In the genomic region with DNA sequence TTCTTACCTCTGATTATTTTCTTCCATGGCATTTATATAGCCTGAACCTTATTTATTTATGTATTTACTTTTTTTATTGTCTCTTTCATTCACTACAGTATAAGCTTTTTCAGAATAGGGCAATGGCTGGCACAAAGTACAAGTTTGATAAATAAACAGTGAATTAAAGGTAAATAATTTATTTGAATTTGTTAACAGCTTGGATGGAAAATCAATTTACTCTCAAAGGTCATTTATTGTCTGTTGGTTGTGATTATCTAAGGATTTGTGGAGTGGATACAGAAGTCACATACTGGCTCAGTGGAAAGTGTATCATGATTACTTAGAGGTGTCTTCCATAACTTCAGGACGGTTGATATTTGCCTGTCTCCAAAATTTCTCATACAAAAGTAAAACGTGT, we compare ENCODE assay signal across 35 cellular contexts.
"Had no signal": no experiment of that assay in that cellular context is flagged by ENCODE, and none has a peak within 500 bp of the region (broad histone marks: within the 10 kb centered on the region; RNA-seq: fewer than 3 reads in every experiment).

No MANE protein-coding gene starts in this region.

- H3K27ac ChIP-seq: KMS-11 had no signal

- H3K4me2 ChIP-seq: KMS-11 had no signal

- H3K36me3 ChIP-seq: MG63 had no signal

- DNase-seq: Karpas-422, Kasumi-1, MG63, MM.1S, MV-4-11, NCI-H1048, NCI-H1092, NCI-H1092 treated with DMSO at 0.1 percent for 48 hours, NCI-H1105, NCI-H1105 treated with DMSO at 0.1 percent for 48 hours, NCI-H1417, NCI-H1417 treated with DMSO at 0.1 percent for 48 hours, NCI-H1436, NCI-H1436 treated with DMSO at 0.1 percent for 48 hours, NCI-H146, NCI-H1694, NCI-H1694 treated with DMSO at 0.1 percent for 48 hours, NCI-H187, NCI-H187 treated with DMSO at 0.1 percent for 48 hours, NCI-H1930, NCI-H2029, NCI-H2029 treated with DMSO at 0.1 percent for 48 hours, NCI-H2081, NCI-H2081 treated with DMSO at 0.1 percent for 48 hours, NCI-H2107, NCI-H2171, NCI-H2171 treated with DMSO at 0.1 percent for 48 hours, NCI-H2227 treated with DMSO at 0.1 percent for 48 hours, NCI-H226, NCI-H345, NCI-H446, NCI-H446 treated with DMSO at 0.1 percent for 48 hours, NCI-H510A, NCI-H510A treated with DMSO at 0.1 percent for 48 hours had no signal

- H3K4me3 ChIP-seq: MG63 had no signal

- H3K27me3 ChIP-seq: MG63 had no signal

- H3K9me3 ChIP-seq: MG63 had no signal

- H3K9ac ChIP-seq: KMS-11 had no signal
